Comparison of ENCODE assay signal across 12 cellular contexts in genomic region chr2:203869610-203870042, GRCh38. TPM values are rescaled to one million over a fixed set of nuclear protein-coding genes. Genes with fewer than 3 reads are reported as not detected.
DNase-seq lines count a peak whose midpoint lies in the region; TF ChIP-seq lines count a peak whose summit lies in the region.
"Had no signal": no experiment of that assay in that cellular context is flagged by ENCODE, and none has a peak within 500 bp of the region (broad histone marks: within the 10 kb centered on the region; RNA-seq: fewer than 3 reads in every experiment).

No MANE protein-coding gene starts in this region.

- TF ChIP-seq CTCF in GM13977 (IDR thresholded peaks at IDR 0.05; ENCODE audit: extremely low read depth, insufficient read depth, missing control alignments), result no peak

- peak overlapping the region; percentile 90 for H3K4me3 Mint-ChIP-seq in activated CD4-positive, alpha-beta T cell treated with anti-CD3 and anti-CD28 coated beads, Interleukin-2, amount 10 ng/mL, durations not matched to agents 24 days and 14 days
- peak overlapping the region; percentile 94 for H3K4me3 Mint-ChIP-seq in activated naive CD4-positive, alpha-beta T cell treated with anti-CD3 and anti-CD28 coated beads, Interleukin-2, amount 50 U/mL, for 24 hours

- H3K4me1 Mint-ChIP-seq in activated CD4-positive, alpha-beta T cell treated with anti-CD3 and anti-CD28 coated beads, Interleukin-2, amount 10 ng/mL, durations not matched to agents 24 days and 14 days, result peaks cover 62% of the 10 kb centered on the region
- H3K4me1 Mint-ChIP-seq in activated naive CD4-positive, alpha-beta T cell treated with anti-CD3 and anti-CD28 coated beads, Interleukin-2, amount 50 U/mL, for 24 hours, result peaks cover 80% of the 10 kb centered on the region

- peak overlapping the region; percentile 100 for H3K27ac Mint-ChIP-seq in activated CD4-positive, alpha-beta T cell treated with anti-CD3 and anti-CD28 coated beads, Interleukin-2, amount 10 ng/mL, durations not matched to agents 24 days and 14 days
- peak overlapping the region; percentile 100 for H3K27ac Mint-ChIP-seq in activated naive CD4-positive, alpha-beta T cell treated with anti-CD3 and anti-CD28 coated beads, Interleukin-2, amount 50 U/mL, for 24 hours

- H3K36me3 Mint-ChIP-seq in activated CD4-positive, alpha-beta T cell treated with anti-CD3 and anti-CD28 coated beads, Interleukin-2, amount 10 ng/mL, durations not matched to agents 24 days and 14 days (ENCODE audit: low read depth), result peaks cover 67% of the 10 kb centered on the region
- H3K36me3 Mint-ChIP-seq in activated naive CD4-positive, alpha-beta T cell treated with anti-CD3 and anti-CD28 coated beads, Interleukin-2, amount 50 U/mL, for 24 hours, result peaks cover 32% of the 10 kb centered on the region

- in situ Hi-C loops in GM13977 (cut with MboI; ENCODE audit: low pct_unique_long_range_greater_than_20kb, low sequenced_read_pairs, unreplicated experiment), result no loop called here

- no peaks in the 10 kb centered on the region for H3K27me3 Mint-ChIP-seq in activated CD4-positive, alpha-beta T cell treated with anti-CD3 and anti-CD28 coated beads, Interleukin-2, amount 10 ng/mL, durations not matched to agents 24 days and 14 days
- H3K27me3 Mint-ChIP-seq in activated naive CD4-positive, alpha-beta T cell treated with anti-CD3 and anti-CD28 coated beads, Interleukin-2, amount 50 U/mL, for 24 hours, result no peaks in the 10 kb centered on the region

- DNase-seq in NCI-H510A treated with DMSO at 0.1 percent for 48 hours (lab: John Stamatoyannopoulos, UW), result peak; percentile 22
- no peak for DNase-seq in NCI-H510A (lab: John Stamatoyannopoulos, UW)
- peak; percentile 87 for DNase-seq in activated CD4-positive, alpha-beta T cell treated with anti-CD3 and anti-CD28 coated beads, Interleukin-2, amount 10 ng/mL, durations not matched to agents 24 days and 14 days
- DNase-seq in stimulated activated naive CD4-positive, alpha-beta T cell (lab: John Stamatoyannopoulos, UW), result peak; percentile 17 to 75 (median 54)
- no peak for DNase-seq in GM13977 (ENCODE audit: low spot score)
- no peak for DNase-seq in cardiac septum (ENCODE audit: low spot score)
- DNase-seq in NAMALWA (ENCODE audit: low spot score), result no peak
- DNase-seq: KBM-7, sigmoid colon, stomach had no signal

- peaks cover 18% of the 10 kb centered on the region for H3K9me3 Mint-ChIP-seq in activated CD4-positive, alpha-beta T cell treated with anti-CD3 and anti-CD28 coated beads, Interleukin-2, amount 10 ng/mL, durations not matched to agents 24 days and 14 days
- H3K9me3 Mint-ChIP-seq in activated naive CD4-positive, alpha-beta T cell treated with anti-CD3 and anti-CD28 coated beads, Interleukin-2, amount 50 U/mL, for 24 hours, result no peaks in the 10 kb centered on the region

- intact Hi-C loops in activated CD4-positive, alpha-beta T cell treated with anti-CD3 and anti-CD28 coated beads, Interleukin-2, amount 10 ng/mL, durations not matched to agents 24 days and 14 days (cut with micrococcal nuclease), result loop anchor here (2.0 to 5.0 kb wide), 3 partner anchors 129 to 291 kb away; no protein-coding TSS in a partner anchor
- intact Hi-C loops in cardiac septum (cut with DNase I), result no loop called here

RNA-seq across cellular contexts. Expression of gene CTLA4, which starts 2.1 kb away (rescaled TPM):
- 104 TPM in 2 replicates for total RNA-seq in activated CD4-positive, alpha-beta T cell treated with anti-CD3 and anti-CD28 coated beads, Interleukin-2, amount 10 ng/mL, durations not matched to agents 24 days and 14 days
- not detected for total RNA-seq in cardiac septum
- total RNA-seq: A673 had no signal

Comparison
In these comparisons a context has a peak if more than half of its experiments do, and no peak if none do; other contexts are left out.
1. DNase-seq: peak in NCI-H510A treated with DMSO at 0.1 percent for 48 hours (single experiment), activated CD4-positive, alpha-beta T cell treated with anti-CD3 and anti-CD28 coated beads, Interleukin-2, amount 10 ng/mL, durations not matched to agents 24 days and 14 days (single experiment) and stimulated activated naive CD4-positive, alpha-beta T cell (6 of 6); none in NCI-H510A (single experiment), GM13977 (single experiment), cardiac septum (single experiment) and NAMALWA (single experiment).
2. RNA of gene CTLA4, which starts 2.1 kb away (total RNA-seq): 104 TPM in activated CD4-positive, alpha-beta T cell treated with anti-CD3 and anti-CD28 coated beads, Interleukin-2, amount 10 ng/mL, durations not matched to agents 24 days and 14 days; not detected in cardiac septum (single experiment); every median in the first group is over 100 times any median in the second.